ENCODE assay signal across 9 cellular contexts in the genomic region with DNA sequence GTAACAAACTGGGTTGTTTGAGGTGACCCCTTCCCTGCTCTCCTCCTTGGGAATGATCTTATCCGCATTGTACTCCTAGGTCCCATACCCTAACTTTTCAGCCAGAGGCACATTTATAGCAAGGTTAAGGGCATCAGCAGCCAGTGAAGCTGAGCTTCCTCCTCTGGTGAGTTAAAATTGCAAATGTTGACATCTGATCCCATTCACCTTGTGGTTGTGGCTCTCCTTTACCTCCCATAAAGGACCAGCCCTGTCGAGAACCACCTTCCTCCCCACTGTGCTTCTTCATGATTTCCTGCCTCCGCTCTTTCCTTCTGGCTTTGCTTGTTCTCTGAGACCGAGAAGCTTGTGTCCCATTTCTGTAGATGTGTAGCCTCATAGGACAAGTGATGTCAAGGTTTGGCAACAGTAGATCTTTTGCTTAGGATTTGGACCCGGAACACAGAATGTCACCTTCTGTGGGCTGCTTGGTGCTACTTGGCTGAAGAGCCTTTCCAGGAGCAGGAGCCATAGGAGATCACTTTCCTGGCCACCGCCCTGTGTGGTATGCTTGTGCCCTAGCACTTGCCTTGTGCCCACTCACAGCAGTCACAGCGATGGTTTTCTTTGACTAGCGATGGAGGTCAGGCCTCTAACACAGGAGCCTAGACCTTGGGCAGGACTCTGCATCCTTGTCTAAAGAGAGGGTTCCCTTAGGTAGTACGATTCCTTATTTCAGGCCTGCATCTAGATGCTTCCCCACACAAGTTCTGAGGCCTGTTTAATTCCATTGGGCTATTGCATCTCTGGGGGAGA. TPM values are rescaled to one million over a fixed set of nuclear protein-coding genes. Genes with fewer than 3 reads are reported as not detected.
DNase-seq lines count a peak whose midpoint lies in the region; ATAC-seq and TF ChIP-seq lines count a peak whose summit lies in the region.
"Had no signal": no experiment of that assay in that cellular context is flagged by ENCODE, and none has a peak within 500 bp of the region (broad histone marks: within the 10 kb centered on the region; RNA-seq: fewer than 3 reads in every experiment).

No MANE protein-coding gene starts in this region.

- H3K9me3 ChIP-seq in adrenal gland (replicated peaks in 1 of 3) (no peaks in the 10 kb centered on the region), lower lobe of right lung (no peaks in the 10 kb centered on the region)

- TF ChIP-seq CTCF in adrenal gland (IDR thresholded peaks at IDR 0.05) (no peak), lower lobe of right lung (IDR thresholded peaks at IDR 0.05) (no peak)

- H3K4me1 ChIP-seq in adrenal gland (replicated peaks in 1 of 2) (peaks cover 21 to 54% of the 10 kb centered on the region in 2 donors), lower lobe of right lung (peaks cover 53% of the 10 kb centered on the region)

- intact Hi-C loops in adrenal gland (cut with DNase I) (no loop called here), lower lobe of right lung (cut with DNase I) (no loop called here)

- H3K36me3 Mint-ChIP-seq in activated CD4-positive, alpha-beta T cell treated with anti-CD3 and anti-CD28 coated beads, Interleukin-2, amount 10 ng/mL, durations not matched to agents 7 days and 5 days (ENCODE audit: low read depth): peaks cover 15% of the 10 kb centered on the region

- no peak overlapping the region for H3K4me3 Mint-ChIP-seq in activated CD4-positive, alpha-beta T cell treated with anti-CD3 and anti-CD28 coated beads, Interleukin-2, amount 10 ng/mL, durations not matched to agents 7 days and 5 days
- H3K4me3 Mint-ChIP-seq: type B pancreatic cell had no signal

- no peak for DNase-seq in activated CD4-positive, alpha-beta T cell treated with anti-CD3 and anti-CD28 coated beads, Interleukin-2, amount 10 ng/mL, durations not matched to agents 7 days and 5 days
- no peak for DNase-seq in activated CD4-positive, alpha-beta T cell treated with anti-CD3 and anti-CD28 coated beads, Interleukin-2, amount 50 U/mL, for 4 hours
- DNase-seq in adrenal gland: no peak
- DNase-seq in lower lobe of right lung: no peak
- DNase-seq in GOT3 (lab: John Stamatoyannopoulos, UW): no peak
- no peak for DNase-seq in activated CD4-positive, CD25-positive, alpha-beta regulatory T cell treated with anti-CD3 and anti-CD28 coated beads, Interleukin-2, amount 50 U/mL, for 72 hours
- DNase-seq in NCI-H2107 (lab: John Stamatoyannopoulos, UW): no peak

- CTCF ChIA-PET in activated CD4-positive, alpha-beta T cell treated with anti-CD3 and anti-CD28 coated beads, Interleukin-2, amount 10 ng/mL, durations not matched to agents 7 days and 5 days (lab: Charles Lee): interaction anchor here (0.8 to 1.8 kb wide), 5 partner anchors 9 to 55 kb away, joined by 3 to 4 read pairs (median 3); a partner anchor contains a TSS

- H3K4me3 ChIP-seq in adrenal gland: no peak overlapping the region
- no peak overlapping the region for H3K4me3 ChIP-seq in lower lobe of right lung

- H3K27me3 Mint-ChIP-seq in activated CD4-positive, alpha-beta T cell treated with anti-CD3 and anti-CD28 coated beads, Interleukin-2, amount 10 ng/mL, durations not matched to agents 7 days and 5 days: no peaks in the 10 kb centered on the region
- H3K27me3 Mint-ChIP-seq: type B pancreatic cell had no signal

- H3K36me3 ChIP-seq in adrenal gland (replicated peaks in 1 of 2): no peaks in the 10 kb centered on the region
- peaks cover 7% of the 10 kb centered on the region for H3K36me3 ChIP-seq in lower lobe of right lung

- peaks cover 59% of the 10 kb centered on the region for H3K4me1 Mint-ChIP-seq in activated CD4-positive, alpha-beta T cell treated with anti-CD3 and anti-CD28 coated beads, Interleukin-2, amount 10 ng/mL, durations not matched to agents 7 days and 5 days

- no peak for TF ChIP-seq POLR2A in adrenal gland (IDR thresholded peaks at IDR 0.05)

- POLR2A ChIA-PET in activated CD4-positive, alpha-beta T cell treated with anti-CD3 and anti-CD28 coated beads, Interleukin-2, amount 10 ng/mL, durations not matched to agents 7 days and 5 days (lab: Charles Lee): no interaction called here

- WGBS in adrenal gland, 4 donors: 69 to 85% (median 75%) methylated on average over 9 of the region's 9 CpGs

- H3K27ac Mint-ChIP-seq in activated CD4-positive, alpha-beta T cell treated with anti-CD3 and anti-CD28 coated beads, Interleukin-2, amount 10 ng/mL, durations not matched to agents 7 days and 5 days: peak overlapping the region; percentile 39

- H3K27ac ChIP-seq in adrenal gland (peak overlapping the region; percentile 42 to 84 (median 72)), lower lobe of right lung (peak overlapping the region; percentile 74), temporal lobe (ENCODE audit: low read depth, low read length) (peak overlapping the region; percentile 10)

- no peak for ATAC-seq in lower lobe of right lung

- H3K9me3 Mint-ChIP-seq in activated CD4-positive, alpha-beta T cell treated with anti-CD3 and anti-CD28 coated beads, Interleukin-2, amount 10 ng/mL, durations not matched to agents 7 days and 5 days: no peaks in the 10 kb centered on the region
- H3K9me3 Mint-ChIP-seq: type B pancreatic cell had no signal

- H3K27me3 ChIP-seq in adrenal gland (no peaks in the 10 kb centered on the region), lower lobe of right lung (ENCODE audit: low read depth) (no peaks in the 10 kb centered on the region)

RNA-seq across cellular contexts. Expression of a gene that starts 18.8 kb away (rescaled TPM):
- total RNA-seq in activated CD4-positive, alpha-beta T cell treated with anti-CD3 and anti-CD28 coated beads, Interleukin-2, amount 10 ng/mL, durations not matched to agents 7 days and 5 days: 100 to 1,000 TPM; 156 to 177 TPM
- 100 to 1,000 TPM in 4 of 8 donors, 10 to 100 TPM in 4; 56.2 to 152 (median 116) TPM for total RNA-seq in adrenal gland
- 10 to 100 TPM; 46.8 to 78.9 (median 64.1) TPM for polyA plus RNA-seq in adrenal gland
- total RNA-seq in lower lobe of right lung: 111 TPM
- total RNA-seq in temporal lobe: 7.4 TPM

RNA-seq across cellular contexts. Expression of a gene that starts 33.6 kb away (rescaled TPM):
- 10 to 100 TPM; 15.5 to 19.3 TPM for total RNA-seq in activated CD4-positive, alpha-beta T cell treated with anti-CD3 and anti-CD28 coated beads, Interleukin-2, amount 10 ng/mL, durations not matched to agents 7 days and 5 days
- 10 to 100 TPM; 17.3 to 44.9 (median 20.9) TPM for total RNA-seq in adrenal gland
- polyA plus RNA-seq in adrenal gland: 10 to 100 TPM; 14.0 to 15.2 (median 14.2) TPM
- 21.5 TPM for total RNA-seq in lower lobe of right lung
- total RNA-seq in temporal lobe: 23.6 TPM

RNA-seq across cellular contexts. Expression of a gene that starts 51.4 kb away (rescaled TPM):
- total RNA-seq in activated CD4-positive, alpha-beta T cell treated with anti-CD3 and anti-CD28 coated beads, Interleukin-2, amount 10 ng/mL, durations not matched to agents 7 days and 5 days: not detected
- total RNA-seq in adrenal gland (not detected), lower lobe of right lung (not detected), temporal lobe (not detected)
- polyA plus RNA-seq in adrenal gland: under 1 TPM; 0.13 to 0.16 (median 0.16) TPM

RNA-seq across cellular contexts. Expression of a gene that starts 54.7 kb away (rescaled TPM):
- total RNA-seq in activated CD4-positive, alpha-beta T cell treated with anti-CD3 and anti-CD28 coated beads, Interleukin-2, amount 10 ng/mL, durations not matched to agents 7 days and 5 days: 100 to 1,000 TPM; 107 to 115 TPM
- total RNA-seq in adrenal gland (10 to 100 TPM; 51.6 to 93.0 (median 63.9) TPM), lower lobe of right lung (97.7 TPM), temporal lobe (17.7 TPM)
- polyA plus RNA-seq in adrenal gland: 10 to 100 TPM; 36.4 to 49.4 (median 37.5) TPM

Comparison
In these comparisons a context has a peak if more than half of its experiments do, and no peak if none do; other contexts are left out.
1. H3K27ac ChIP-seq: peak in every context shown above with its lines; median percentile 74 in lower lobe of right lung; 72 in adrenal gland; 10 in temporal lobe.